Comparison of ENCODE assay signal across 8 cellular contexts in the genomic region with DNA sequence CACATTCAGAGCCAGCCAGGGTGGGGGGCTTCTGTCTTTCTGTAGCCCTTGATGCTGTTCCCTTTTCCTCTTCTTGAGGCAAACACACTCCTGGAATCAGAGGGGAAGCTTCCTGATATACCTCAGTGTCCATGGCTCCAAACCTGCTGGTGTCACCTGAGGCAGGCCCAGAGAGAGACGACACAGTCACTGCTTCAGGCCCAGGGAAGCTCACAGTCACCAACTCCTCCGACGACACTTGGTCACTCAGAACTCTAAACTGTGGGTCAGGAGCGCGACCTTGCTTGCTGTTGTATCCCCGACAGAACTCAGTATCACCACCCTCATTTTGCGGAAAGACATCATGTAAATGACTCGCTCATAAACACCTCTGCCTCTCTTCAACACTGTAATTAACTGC. TPM values are rescaled to one million over a fixed set of nuclear protein-coding genes. Genes with fewer than 3 reads are reported as not detected.
A peak's percentile ranks its signal among the peaks of the same experiment; 100 is the strongest.
DNase-seq lines count a peak whose midpoint lies in the region; ATAC-seq and TF ChIP-seq lines count a peak whose summit lies in the region.

No MANE protein-coding gene starts in this region.

- H3K4me3 Mint-ChIP-seq in central memory CD8-positive, alpha-beta T cell: peak overlapping the region; percentile 89

- H3K27ac ChIP-seq in IMR-90 (ENCODE audit: insufficient read depth, low read length): no peak overlapping the region
- peak overlapping the region; percentile 0 for H3K27ac ChIP-seq in muscle layer of duodenum (ENCODE audit: low read length)
- H3K27ac ChIP-seq in aorta (ENCODE audit: low read depth in 1 of 2, low read length in 2 of 2): no peak overlapping the region

- in situ Hi-C loops in IMR-90 (cut with MboI; ENCODE audit: low sequenced_read_pairs): no loop called here
- in situ Hi-C loops in G401 (cut with HindIII; ENCODE audit: low sequenced_read_pairs): no loop called here

- TF ChIP-seq POLR2A in IMR-90 (IDR thresholded peaks at IDR 0.05; ENCODE audit: low read depth, low read length): no peak

- H4K20me1 ChIP-seq in IMR-90 (ENCODE audit: insufficient read depth, low read length): peaks cover 38% of the 10 kb centered on the region

- H3K9me3 ChIP-seq in IMR-90 (ENCODE audit: control insufficient read depth, insufficient read depth, low read length): no peaks in the 10 kb centered on the region
- H3K9me3 ChIP-seq in muscle layer of duodenum (ENCODE audit: control insufficient read depth in 1 of 2, low read length in 2 of 2): no peaks in the 10 kb centered on the region
- H3K9me3 ChIP-seq in aorta (ENCODE audit: control insufficient read depth, low read length): no peaks in the 10 kb centered on the region

- intact Hi-C loops in IMR-90 (cut with micrococcal nuclease) (loop anchor here (2.0 kb wide), 1 partner anchor 114 kb away; no protein-coding TSS in a partner anchor), aorta (cut with DNase I) (loop anchor here in 1 of 2 donors (5.0 to 10.0 kb wide), 2 partner anchors 115 to 162 kb away; partner anchors contain the start of gene ZNF506)

- H3K36me3 Mint-ChIP-seq in central memory CD8-positive, alpha-beta T cell (ENCODE audit: insufficient read depth): peaks cover 33% of the 10 kb centered on the region

- H3K56ac ChIP-seq in IMR-90 (ENCODE audit: extremely low read depth, insufficient read depth, low read length): no peak overlapping the region

- no peak for TF ChIP-seq RAD21 in IMR-90 (IDR thresholded peaks at IDR 0.05; ENCODE audit: low read length)

- H3K36me3 ChIP-seq in IMR-90 (ENCODE audit: control insufficient read depth, insufficient read depth, low read length): peaks cover 24% of the 10 kb centered on the region
- peaks cover 13 to 21% of the 10 kb centered on the region in 2 donors for H3K36me3 ChIP-seq in muscle layer of duodenum (ENCODE audit: control insufficient read depth in 1 of 2, insufficient read depth in 2 of 2, low read length in 2 of 2)
- H3K36me3 ChIP-seq in aorta (ENCODE audit: control insufficient read depth in 1 of 2, insufficient read depth in 2 of 2, low read length in 1 of 2): peaks cover 1 to 5% of the 10 kb centered on the region in 2 donors

- peaks cover 22% of the 10 kb centered on the region for H3K9me1 ChIP-seq in IMR-90 (ENCODE audit: insufficient read depth, low read length)

- H2BK20ac ChIP-seq in IMR-90 (ENCODE audit: low read depth, low read length): no peak overlapping the region

- no peak overlapping the region for H3K4ac ChIP-seq in IMR-90 (ENCODE audit: low read depth, low read length)

- no peaks in the 10 kb centered on the region for H3K27me3 Mint-ChIP-seq in central memory CD8-positive, alpha-beta T cell

- no peak overlapping the region for H2AFZ ChIP-seq in IMR-90 (replicated peaks; ENCODE audit: low read length, poor library complexity)

- ATAC-seq in IMR-90 (ENCODE audit: low read depth) (no peak), HG03571 (IDR thresholded peaks at IDR 0.05; ENCODE audit: unreplicated experiment) (no peak), aorta (ENCODE audit: low FRiP score) (no peak)
- ATAC-seq in central memory CD8-positive, alpha-beta T cell (replicated peaks; ENCODE audit: extremely low read depth, poor library complexity, severe bottlenecking): no peak

- peak overlapping the region; percentile 62; the same call in 1 of the 2 replicates for H3K9ac ChIP-seq in IMR-90 (ENCODE audit: low read depth, low read length)

- H3K4me3 ChIP-seq in AG04449 (ENCODE audit: low read depth, low read length) (peak overlapping the region; percentile 99), IMR-90 (ENCODE audit: insufficient read depth, low read depth, low read length) (peak overlapping the region; percentile 78; the same call in 1 of the 2 replicates), muscle layer of duodenum (ENCODE audit: low read depth in 1 of 2, low read length in 2 of 2) (peak overlapping the region; percentile 78 to 94), aorta (ENCODE audit: low read length in 2 of 2) (no peak overlapping the region)

- peak overlapping the region; percentile 76 for H2AK9ac ChIP-seq in IMR-90 (replicated peaks; ENCODE audit: low read depth, low read length, poor library complexity)

- H3K14ac ChIP-seq in IMR-90 (replicated peaks; ENCODE audit: low read depth, low read length): 0 out of 2 replicates have a peak overlapping the region, but pooled peaks have one; percentile 4

- no peaks in the 10 kb centered on the region for H3K27me3 ChIP-seq in IMR-90 (ENCODE audit: control insufficient read depth, insufficient read depth, low read length)
- no peaks in the 10 kb centered on the region for H3K27me3 ChIP-seq in muscle layer of duodenum (ENCODE audit: low read depth, low read length)
- H3K27me3 ChIP-seq in aorta (ENCODE audit: control insufficient read depth in 1 of 2, insufficient read depth in 2 of 2, low read length in 1 of 2): no peaks in the 10 kb centered on the region

- no peaks in the 10 kb centered on the region for H3K9me3 Mint-ChIP-seq in central memory CD8-positive, alpha-beta T cell

- H3K18ac ChIP-seq in IMR-90 (ENCODE audit: low read depth, low read length): no peak overlapping the region

- peak overlapping the region; percentile 100 for H3K27ac Mint-ChIP-seq in central memory CD8-positive, alpha-beta T cell (ENCODE audit: low read depth)

- H3K23ac ChIP-seq in IMR-90 (ENCODE audit: low read depth, low read length): peak overlapping the region; percentile 76

- 72% methylated on average over 6 of the region's 8 CpGs; no CpG with 5 or more reads in 1 of the 2 experiments for WGBS in IMR-90 (ENCODE audit: extremely low coverage in 2 of 2, insufficient read length in 1 of 2), 2 experiments
- WGBS in aorta, 2 donors: 81% methylated on average over 8 of the region's 8 CpGs

- peak overlapping the region; percentile 92 for H3K4me2 ChIP-seq in IMR-90 (ENCODE audit: low read depth, low read length)

- H3K4me1 ChIP-seq in IMR-90 (ENCODE audit: control insufficient read depth, insufficient read depth, low read length) (peaks cover 7% of the 10 kb centered on the region; the same call in 1 of the 2 replicates), muscle layer of duodenum (ENCODE audit: control insufficient read depth in 1 of 2, insufficient read depth in 2 of 2, low read length in 2 of 2) (peaks cover 11 to 19% of the 10 kb centered on the region in 2 donors), aorta (ENCODE audit: control insufficient read depth in 1 of 2, insufficient read depth in 2 of 2, low read length in 2 of 2) (peaks cover 0 to 1% of the 10 kb centered on the region in 2 donors)

- no peak overlapping the region for H2BK120ac ChIP-seq in IMR-90 (ENCODE audit: low read depth, low read length)

- H2BK15ac ChIP-seq in IMR-90 (ENCODE audit: low read depth, low read length): no peak overlapping the region

- H4K5ac ChIP-seq in IMR-90 (ENCODE audit: low read depth, low read length): no peak overlapping the region

- CTCF ChIA-PET in AG04449 (lab: Yijun Ruan, JAX): interaction anchor here (0.9 to 7.4 kb wide), 3 partner anchors 11 to 130 kb away, joined by 3 to 41 read pairs (median 14); partner anchors contain the start of gene GMIP
- CTCF ChIA-PET in IMR-90 (lab: Yijun Ruan, JAX): no interaction called here

- H2BK5ac ChIP-seq in IMR-90 (ENCODE audit: low read depth, low read length, poor library complexity, severe bottlenecking): no peak overlapping the region

- H4K91ac ChIP-seq in IMR-90 (ENCODE audit: insufficient read depth, low read depth, low read length): no peak overlapping the region

- TF ChIP-seq CTCF in AG04449 (IDR thresholded peaks at IDR 0.05; ENCODE audit: insufficient read depth, low read length, missing control alignments) (no peak), IMR-90 (conservative IDR thresholded peaks at IDR 0.05; ENCODE audit: low read depth, low read length) (no peak)

- POLR2A ChIA-PET in AG04449 (lab: Yijun Ruan, JAX) (no interaction called here), IMR-90 (lab: Charles Lee; ENCODE audit: unreplicated experiment) (no interaction called here)

- DNase-seq in AG04449 (ENCODE audit: low read depth, low spot score) (no peak), IMR-90 (no peak), G401 (ENCODE audit: low spot score) (no peak), aorta (no peak)
- DNase-seq in central memory CD8-positive, alpha-beta T cell (ENCODE audit: low spot score in 2 of 2): no peak
- no peak for DNase-seq in stimulated activated CD4-positive, alpha-beta T cell treated with anti-CD3 and anti-CD28 coated beads, Interleukin-1b, Interleukin-23, amount 100 ng/mL, for 48 hours

- peaks cover 20 to 42% of the 10 kb centered on the region in 2 experiments for H3K79me1 ChIP-seq in IMR-90 (ENCODE audit: low read depth in 1 of 2, low read length in 2 of 2)

- BruUV-seq in IMR-90 (replicated peaks; lab: Mats Ljungman, UMichigan): no TSS peak

- dilution Hi-C loops in IMR-90 (cut with HindIII; ENCODE audit: low sequenced_read_pairs, unreplicated experiment): no loop called here

- peak overlapping the region; percentile 71; the same call in 1 of the 2 replicates for H2AK5ac ChIP-seq in IMR-90 (ENCODE audit: low read depth, low read length)

- no peak overlapping the region for H4K8ac ChIP-seq in IMR-90 (ENCODE audit: low read depth in 2 of 2, low read length in 2 of 2)

- peaks cover 27% of the 10 kb centered on the region for H3K4me1 Mint-ChIP-seq in central memory CD8-positive, alpha-beta T cell

RNA-seq across cellular contexts. Expression of gene ATP13A1, which starts 1.1 kb away (rescaled TPM):
- 13.3 and 15.8 TPM in 2 replicates for total RNA-seq in IMR-90 (2012; rRNA removed)
- 43.8 and 44.3 TPM in 2 replicates for polyA plus RNA-seq in IMR-90 (2012; rRNA removed)
- polyA plus RNA-seq in IMR-90 (2012; cell fraction: cytosol; rRNA removed): 23.5 and 30.6 TPM in 2 replicates
- 153 and 499 TPM in 2 replicates for polyA plus RNA-seq in IMR-90 (2012; cell fraction: nucleus; rRNA removed; ENCODE audit: low replicate concordance)
- 36.0 and 48.0 TPM in 2 replicates for total RNA-seq in G401 (2014; rRNA removed; shearing (Covaris generic))
- 10 to 100 TPM; 41.7 to 53.6 TPM for total RNA-seq in aorta
- polyA plus RNA-seq in aorta: 100 to 1,000 TPM in 1 of 2 donors, 10 to 100 TPM in 1; 13.9 to 105 TPM

RNA-seq across cellular contexts. Expression of gene ZNF101, which starts 6.3 kb away (rescaled TPM):
- total RNA-seq in IMR-90 (2012; rRNA removed): 7.3 and 8.3 TPM in 2 replicates
- 2.2 and 2.8 TPM in 2 replicates for polyA plus RNA-seq in IMR-90 (2012; rRNA removed)
- 0.52 and 0.77 TPM in 2 replicates for polyA plus RNA-seq in IMR-90 (2012; cell fraction: cytosol; rRNA removed)
- polyA plus RNA-seq in IMR-90 (2012; cell fraction: nucleus; rRNA removed; ENCODE audit: low replicate concordance): 1.1 and 3.7 TPM in 2 replicates
- 15.9 and 19.1 TPM in 2 replicates for total RNA-seq in G401 (2014; rRNA removed; shearing (Covaris generic))
- total RNA-seq in aorta: 10 to 100 TPM; 11.3 to 13.3 TPM
- polyA plus RNA-seq in aorta: 1 to 10 TPM; 2.0 to 6.5 TPM

RNA-seq across cellular contexts. Expression of gene GMIP, which starts 18.9 kb away (rescaled TPM):
- total RNA-seq in IMR-90 (2012; rRNA removed): 4.1 and 4.4 TPM in 2 replicates
- polyA plus RNA-seq in IMR-90 (2012; rRNA removed): 10.9 and 11.0 TPM in 2 replicates
- polyA plus RNA-seq in IMR-90 (2012; cell fraction: cytosol; rRNA removed): 6.2 and 7.6 TPM in 2 replicates
- polyA plus RNA-seq in IMR-90 (2012; cell fraction: nucleus; rRNA removed; ENCODE audit: low replicate concordance): 54.8 and 78.0 TPM in 2 replicates
- total RNA-seq in G401 (2014; rRNA removed; shearing (Covaris generic)): 5.8 and 21.8 TPM in 2 replicates
- total RNA-seq in aorta: 10 to 100 TPM; 14.9 to 25.6 TPM
- 1 to 10 TPM; 3.4 to 5.9 TPM for polyA plus RNA-seq in aorta

RNA-seq across cellular contexts. Expression of gene LPAR2, which starts 34.3 kb away (rescaled TPM):
- total RNA-seq in IMR-90 (2012; rRNA removed) (under 0.01 and 0.28 TPM in 2 replicates), aorta (10 to 100 TPM in 1 of 2 donors, 1 to 10 TPM in 1; 5.7 to 11.7 TPM)
- polyA plus RNA-seq in IMR-90 (2012; rRNA removed) (4.1 and 5.4 TPM in 2 replicates), aorta (10 to 100 TPM in 1 of 2 donors, 1 to 10 TPM in 1; 1.5 to 10.1 TPM)
- polyA plus RNA-seq in IMR-90 (2012; cell fraction: cytosol; rRNA removed): 0.51 and 2.1 TPM in 2 replicates
- 64.5 and 113 TPM in 2 replicates for polyA plus RNA-seq in IMR-90 (2012; cell fraction: nucleus; rRNA removed; ENCODE audit: low replicate concordance)
- total RNA-seq in G401 (2014; rRNA removed; shearing (Covaris generic)): 5.6 and 6.3 TPM in 2 replicates

RNA-seq across cellular contexts. Expression of gene PBX4, which starts 43.9 kb away (rescaled TPM):
- 0.90 and 1.4 TPM in 2 replicates for total RNA-seq in IMR-90 (2012; rRNA removed)
- 2.8 and 2.9 TPM in 2 replicates for polyA plus RNA-seq in IMR-90 (2012; rRNA removed)
- polyA plus RNA-seq in IMR-90 (2012; cell fraction: cytosol; rRNA removed): 1.8 TPM in 2 replicates
- 16.5 and 21.4 TPM in 2 replicates for polyA plus RNA-seq in IMR-90 (2012; cell fraction: nucleus; rRNA removed; ENCODE audit: low replicate concordance)
- total RNA-seq in G401 (2014; rRNA removed; shearing (Covaris generic)): 2.2 and 7.7 TPM in 2 replicates
- total RNA-seq in aorta: 1 to 10 TPM in 1 of 2 donors, under 1 TPM in 1; 0.65 to 1.4 TPM
- polyA plus RNA-seq in aorta: 1 to 10 TPM in 1 of 2 donors, not detected in 1; 1.5 TPM

Comparison
In these comparisons a context has a peak if more than half of its experiments do, and no peak if none do; other contexts are left out.
1. H3K4me3 ChIP-seq: peak in AG04449 (single experiment), IMR-90 (single experiment) and muscle layer of duodenum (2 of 2); none in aorta (0 of 2).